Comparison of ENCODE assay signal across 1 cellular context in the genomic region with DNA sequence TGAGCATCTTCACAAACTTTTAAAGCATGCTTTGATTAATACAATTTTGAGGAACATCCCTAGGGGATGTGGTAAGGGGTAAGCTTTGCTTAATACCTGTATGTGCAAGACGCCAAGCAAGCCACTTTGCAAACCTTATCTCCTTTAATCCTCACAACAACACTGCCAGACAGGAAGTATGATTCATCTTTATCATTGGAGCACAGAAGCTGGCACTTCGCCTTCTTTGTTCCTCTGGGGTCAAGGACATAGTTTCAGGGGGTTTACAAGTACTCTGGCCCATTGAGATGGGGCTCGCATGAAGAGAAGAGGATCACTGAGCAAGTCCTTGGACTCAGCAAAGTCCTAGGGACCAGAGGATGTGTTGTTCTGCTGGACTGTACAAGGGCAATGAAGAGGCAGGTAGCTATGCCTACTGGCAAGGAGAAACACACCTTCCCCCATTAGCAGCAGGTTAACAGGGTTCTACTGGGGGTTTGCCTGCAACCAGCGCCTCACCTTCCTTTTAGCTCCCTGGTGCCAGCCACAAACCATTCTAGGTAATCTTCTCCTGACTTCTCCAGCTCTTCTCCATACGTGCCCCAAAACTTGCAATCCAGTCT.
TF ChIP-seq lines count a peak whose summit lies in the region.

No MANE protein-coding gene starts in this region.

TF ChIP-seq in SK-N-SH, 30 proteins besides CTCF, POLR2A, EP300 and RAD21:
- TF ChIP-seq NFIC (IDR thresholded peaks at IDR 0.05; ENCODE audit: borderline replicate concordance) = peak; percentile 75
- no peak for TF ChIP-seq YY1 (IDR thresholded peaks at IDR 0.05; ENCODE audit: low read depth)
- TF ChIP-seq FOSL2 (IDR thresholded peaks at IDR 0.05; ENCODE audit: borderline replicate concordance, low read depth) = peak; percentile 60; the same call in 1 of the 2 replicates
- TF ChIP-seq FOXM1 (IDR thresholded peaks at IDR 0.05; ENCODE audit: low read depth) = no peak
- no peak for TF ChIP-seq IRF3 (IDR thresholded peaks at IDR 0.05; ENCODE audit: low read depth, low read length)
- peak; percentile 38; the same call in 1 of the 2 replicates for TF ChIP-seq TCF12 (IDR thresholded peaks at IDR 0.05)
- no peak for TF ChIP-seq EZH2phosphoT487 (IDR thresholded peaks at IDR 0.05; ENCODE audit: borderline replicate concordance, low read depth)
- TF ChIP-seq RFX5 (IDR thresholded peaks at IDR 0.05; ENCODE audit: low read length) = no peak
- TF ChIP-seq REST (IDR thresholded peaks at IDR 0.05; ENCODE audit: low read depth, low read length) = no peak
- TF ChIP-seq MAX (IDR thresholded peaks at IDR 0.05; ENCODE audit: low read depth) = no peak
- TF ChIP-seq JUND (IDR thresholded peaks at IDR 0.05) = peak; percentile 59
- TF ChIP-seq CHD2 (IDR thresholded peaks at IDR 0.05; ENCODE audit: low read length, partially characterized antibody) = no peak
- no peak; the same call in 1 of the 2 replicates for TF ChIP-seq POLR2AphosphoS5 (IDR thresholded peaks at IDR 0.05; ENCODE audit: low read depth, low read length)
- TF ChIP-seq NRF1 (IDR thresholded peaks at IDR 0.05; ENCODE audit: low read depth, low read length) = no peak
- no peak for TF ChIP-seq SMC3 (IDR thresholded peaks at IDR 0.05; ENCODE audit: low read depth, low read length)
